ENCODE assay signal across 22 cellular contexts in the genomic region with DNA sequence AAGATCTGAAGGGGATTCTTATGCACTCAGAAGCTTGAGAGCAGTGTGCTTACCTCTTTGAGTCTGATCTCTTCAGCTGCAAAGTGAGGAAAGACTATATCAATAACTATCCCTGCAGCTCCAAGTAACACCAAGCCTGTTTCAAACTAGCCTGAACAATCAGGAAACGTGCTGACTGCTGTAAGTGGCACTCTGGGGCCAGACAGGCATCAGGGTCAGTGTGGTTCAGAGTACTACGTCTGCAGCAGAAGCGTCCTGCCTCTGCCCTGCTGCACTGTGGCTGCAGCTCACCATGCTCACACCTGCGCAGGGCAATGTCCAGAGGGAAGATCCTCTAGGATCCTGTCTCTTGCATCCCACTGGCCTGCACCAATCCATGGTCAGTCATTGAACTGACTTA. TPM values are rescaled to one million over a fixed set of nuclear protein-coding genes. Genes with fewer than 3 reads are reported as not detected.
DNase-seq lines count a peak whose midpoint lies in the region; ATAC-seq, FAIRE-seq and TF ChIP-seq lines count a peak whose summit lies in the region.
"Had no signal": no experiment of that assay in that cellular context is flagged by ENCODE, and none has a peak within 500 bp of the region (broad histone marks: within the 10 kb centered on the region; RNA-seq: fewer than 3 reads in every experiment).

No MANE protein-coding gene starts in this region.

- peaks cover 4% of the 10 kb centered on the region; the same call in 1 of the 2 replicates for H3K9me3 ChIP-seq in Panc1 (ENCODE audit: control insufficient read depth, insufficient read depth, low read depth, low read length)
- no peaks in the 10 kb centered on the region for H3K9me3 ChIP-seq in HepG2 (ENCODE audit: low read length)
- peaks cover 5% of the 10 kb centered on the region for H3K9me3 ChIP-seq in aorta (ENCODE audit: control insufficient read depth, low read length)
- peaks cover 7% of the 10 kb centered on the region for H3K9me3 ChIP-seq in osteoblast (ENCODE audit: low read depth, low read length)

- no peak overlapping the region for H3K9ac ChIP-seq in HepG2 (ENCODE audit: insufficient read depth, low read depth, low read length)

- intact Hi-C loops in Right ventricle myocardium inferior (cut with DNase I): no loop called here
- intact Hi-C loops in cardiac septum (cut with DNase I): no loop called here
- intact Hi-C loops in Panc1 (cut with micrococcal nuclease; ENCODE audit: unreplicated experiment): no loop called here
- intact Hi-C loops in HepG2 (cut with micrococcal nuclease; ENCODE audit: unreplicated experiment): no loop called here
- intact Hi-C loops in aorta (cut with DNase I): no loop called here

- 80% methylated on average over 1 of the region's 4 CpGs for WGBS in HepG2 (ENCODE audit: low lambda C conversion rate)
- 85 to 92% methylated on average over 4 of the region's 4 CpGs for WGBS in aorta, 2 donors

- H3K4me3 ChIP-seq in Panc1 (ENCODE audit: low read depth in 2 of 2, low read length in 2 of 2): no peak overlapping the region
- H3K4me3 ChIP-seq in HepG2 (replicated peaks in 1 of 3; ENCODE audit: insufficient read depth in 1 of 3, low read depth in 2 of 3, low read length in 3 of 3): no peak overlapping the region
- H3K4me3 ChIP-seq in aorta (ENCODE audit: low read length in 2 of 2): no peak overlapping the region
- H3K4me3 ChIP-seq in osteoblast (ENCODE audit: insufficient read depth, low read length): no peak overlapping the region

- H3K27me3 ChIP-seq in Panc1 (ENCODE audit: control insufficient read depth, insufficient read depth, low read length): no peaks in the 10 kb centered on the region
- H3K27me3 ChIP-seq in HepG2 (ENCODE audit: control insufficient read depth in 1 of 2, insufficient read depth in 2 of 2, low read length in 2 of 2): no peaks in the 10 kb centered on the region
- H3K27me3 ChIP-seq in aorta (ENCODE audit: control insufficient read depth in 1 of 2, insufficient read depth in 2 of 2, low read length in 1 of 2): no peaks in the 10 kb centered on the region
- H3K27me3 ChIP-seq in osteoblast (ENCODE audit: insufficient read depth, low read length): no peaks in the 10 kb centered on the region

- no peak for ATAC-seq in Right ventricle myocardium inferior
- ATAC-seq in Panc1: peak; percentile 42; the same call in 1 of the 2 replicates
- peak; percentile 66 for ATAC-seq in HepG2
- ATAC-seq in aorta (ENCODE audit: low FRiP score): peak; percentile 15
- ATAC-seq: CD8-positive, alpha-beta T cell; HCT116 had no signal

- DNase-seq in Right ventricle myocardium inferior (ENCODE audit: missing footprints) (peak; percentile 40), cardiac septum (ENCODE audit: low spot score) (no peak), Panc1 (ENCODE audit: low read depth, low spot score) (no peak), HepG2 (ENCODE audit: low spot score) (no peak), aorta (peak in 1 of 2 donors; percentile 10), inferior parietal cortex (ENCODE audit: extremely low spot score) (no peak), osteoblast (ENCODE audit: insufficient read length, low spot score, missing footprints) (no peak)
- DNase-seq: CD8-positive, alpha-beta T cell; COR-L47; DMS153; DMS79 treated with DMSO at 0.1 percent for 48 hours; EL had no signal

- TF ChIP-seq CTCF in Panc1 (IDR thresholded peaks at IDR 0.05) (no peak), HepG2 (CRISPR knock-in tag; IDR thresholded peaks at IDR 0.05) (no peak), osteoblast (IDR thresholded peaks at IDR 0.05; ENCODE audit: extremely low read depth, low read depth, low read length) (no peak)

- in situ Hi-C loops in Panc1 (cut with HindIII; ENCODE audit: low pct_unique_long_range_greater_than_20kb, low sequenced_read_pairs): no loop called here
- in situ Hi-C loops in HepG2 (cut with HindIII; ENCODE audit: extremely low pct_ligation_motif_present, low pct_unique_long_range_greater_than_20kb): no loop called here

- no peaks in the 10 kb centered on the region for H3K4me1 ChIP-seq in Panc1 (ENCODE audit: control insufficient read depth, insufficient read depth, low read length)
- H3K4me1 ChIP-seq in HepG2 (ENCODE audit: insufficient read depth, low read length): peaks cover 37% of the 10 kb centered on the region
- H3K4me1 ChIP-seq in aorta (ENCODE audit: control insufficient read depth in 1 of 2, insufficient read depth in 2 of 2, low read length in 2 of 2): no peaks in the 10 kb centered on the region
- peaks cover 10% of the 10 kb centered on the region for H3K4me1 ChIP-seq in osteoblast (ENCODE audit: insufficient read depth, low read length)

- POLR2A ChIA-PET in Panc1 (lab: Charles Lee): no interaction called here
- POLR2A ChIA-PET in HepG2 (lab: Yijun Ruan, JAX): no interaction called here

- H3K27ac ChIP-seq in Panc1 (ENCODE audit: low read length) (no peak overlapping the region), HepG2 (ENCODE audit: extremely low read length, insufficient read depth, low read length) (no peak overlapping the region), aorta (ENCODE audit: low read depth in 1 of 2, low read length in 2 of 2) (no peak overlapping the region), osteoblast (ENCODE audit: low read depth, low read length) (no peak overlapping the region)
- H3K27ac ChIP-seq: 22Rv1 had no signal

- no peaks in the 10 kb centered on the region for H3K36me3 ChIP-seq in Panc1 (ENCODE audit: control insufficient read depth, insufficient read depth, low read length)
- no peaks in the 10 kb centered on the region for H3K36me3 ChIP-seq in HepG2 (replicated peaks in 1 of 2; ENCODE audit: control insufficient read depth in 1 of 2, insufficient read depth in 2 of 2, low read length in 2 of 2)
- H3K36me3 ChIP-seq in aorta (ENCODE audit: control insufficient read depth in 1 of 2, insufficient read depth in 2 of 2, low read length in 1 of 2): no peaks in the 10 kb centered on the region
- H3K36me3 ChIP-seq in osteoblast (ENCODE audit: insufficient read depth, low read length): no peaks in the 10 kb centered on the region

- BruUV-seq in Panc1 (replicated peaks; lab: Mats Ljungman, UMichigan): no TSS peak
- BruUV-seq in HepG2 (replicated peaks; lab: Mats Ljungman, UMichigan): no TSS peak

- no peaks in the 10 kb centered on the region for H4K20me1 ChIP-seq in HepG2 (ENCODE audit: insufficient read depth, low read length)
- H4K20me1 ChIP-seq in osteoblast (ENCODE audit: insufficient read depth, low read length): no peaks in the 10 kb centered on the region

- H3K4me2 ChIP-seq in HepG2 (ENCODE audit: low read depth, low read length): no peak overlapping the region
- H3K4me2 ChIP-seq in osteoblast (ENCODE audit: insufficient read depth, low read length): no peak overlapping the region

- H3K79me2 ChIP-seq in HepG2 (ENCODE audit: insufficient read depth, low read length): no peaks in the 10 kb centered on the region
- no peaks in the 10 kb centered on the region for H3K79me2 ChIP-seq in osteoblast (ENCODE audit: insufficient read depth, low read length)

- CTCF ChIA-PET in Panc1 (lab: Charles Lee) (no interaction called here), HepG2 (lab: Yijun Ruan, JAX; ENCODE audit: low intra/inter-chr PET ratio, low total read pairs) (no interaction called here)

- no peak for TF ChIP-seq RAD21 in HepG2 (CRISPR knock-in tag; IDR thresholded peaks at IDR 0.05)

- no peak for TF ChIP-seq POLR2A in HepG2 (IDR thresholded peaks at IDR 0.05; ENCODE audit: insufficient read depth in 1 of 2, low read depth in 2 of 2, low read length in 2 of 2)

- peak; percentile 4 for FAIRE-seq in HepG2 (lab: Jason Lieb, UNC)
- FAIRE-seq: D721Med, G401.6, GM12891, GM19239, H54 had no signal

- H2AFZ ChIP-seq in HepG2 (ENCODE audit: low read length) (no peak overlapping the region), osteoblast (ENCODE audit: low read length) (no peak overlapping the region)

- TF ChIP-seq EP300 in HepG2 (IDR thresholded peaks at IDR 0.05; ENCODE audit: low read depth in 2 of 2, low read length in 2 of 2) (no peak), HepG2 (CRISPR knock-in tag; IDR thresholded peaks at IDR 0.05; ENCODE audit: borderline replicate concordance) (no peak)

TF ChIP-seq in HepG2, 621 proteins besides CTCF, POLR2A, EP300 and RAD21:
- TF ChIP-seq TP53 (CRISPR knock-in tag; conservative IDR thresholded peaks at IDR 0.05) (no peak), ZSCAN31 (CRISPR knock-in tag; IDR thresholded peaks at IDR 0.05; ENCODE audit: low read depth) (no peak)
TF ChIP-seq in HepG2: peak in this region for 0.

RNA-seq across cellular contexts. Expression of a gene that starts 25.5 kb away (rescaled TPM):
- total RNA-seq in Right ventricle myocardium inferior (0.08 TPM), cardiac septum (0.19 TPM), Panc1 (2021; ENCODE audit: unreplicated experiment) (not detected), HepG2 (2016; rRNA removed; fragmentation: Illumina TruSeq; extraction: Trizol) (0.14 and 0.58 TPM in 2 replicates), aorta (not detected), osteoblast (not detected in 2 replicates)
- not detected for polyA plus RNA-seq in Panc1 (2012; ENCODE audit: insufficient read length)
- total RNA-seq in HepG2 (2016; cell fraction: cytosol; rRNA removed; fragmentation: Illumina TruSeq; extraction: Trizol; ENCODE audit: low read depth): 0.10 and 0.18 TPM in 2 replicates
- 0.09 and 0.74 TPM in 2 replicates for total RNA-seq in HepG2 (2016; cell fraction: insoluble cytoplasmic fraction; rRNA removed; fragmentation: Illumina TruSeq; extraction: Trizol)
- total RNA-seq in HepG2 (2016; cell fraction: membrane; rRNA removed; fragmentation: Illumina TruSeq; extraction: Trizol): 0.17 and 0.31 TPM in 2 replicates
- total RNA-seq in HepG2 (2016; cell fraction: nucleus; rRNA removed; fragmentation: Illumina TruSeq; extraction: Trizol): 0.47 and 1.4 TPM in 2 replicates
- polyA plus RNA-seq in HepG2 (2011; rRNA removed) (0.13 and 0.26 TPM in 2 replicates), aorta (not detected)
- polyA plus RNA-seq in HepG2 (2011; cell fraction: cytosol; rRNA removed): 0.11 TPM in 1 of 2 replicates, not detected in the other
- polyA plus RNA-seq in HepG2 (2011; cell fraction: nucleus; rRNA removed): 0.31 and 1.3 TPM in 2 replicates
- 0.04 TPM in 1 of 2 replicates, not detected in the other for polyA plus RNA-seq in HepG2 (2012)
- 0.09 and 0.12 TPM in 2 replicates for polyA plus RNA-seq in HepG2 (2016; cell fraction: cytosol; fragmentation: Illumina TruSeq; extraction: Trizol; ENCODE audit: low read depth)
- 0.21 and 0.39 TPM in 2 replicates for polyA plus RNA-seq in HepG2 (2016; cell fraction: insoluble cytoplasmic fraction; fragmentation: Illumina TruSeq; extraction: Trizol; ENCODE audit: low read depth)
- 0.22 TPM in 2 replicates for polyA plus RNA-seq in HepG2 (2016; cell fraction: membrane; fragmentation: Illumina TruSeq; extraction: Trizol; ENCODE audit: low read depth)
- 1.7 and 3.1 TPM in 2 replicates for polyA plus RNA-seq in HepG2 (2016; cell fraction: nucleus; fragmentation: Illumina TruSeq; extraction: Trizol; ENCODE audit: insufficient read depth, low read depth)
- polyA minus RNA-seq in HepG2 (2011; rRNA and poly(A)+ RNA removed; ENCODE audit: low replicate concordance): 0.16 TPM in 1 of 2 replicates, not detected in the other
- not detected in 2 replicates for polyA minus RNA-seq in HepG2 (2011; cell fraction: cytosol; rRNA and poly(A)+ RNA removed)
- polyA minus RNA-seq in HepG2 (2011; cell fraction: nucleus; rRNA and poly(A)+ RNA removed): 0.12 and 0.39 TPM in 2 replicates
- total RNA-seq: A673; CD8-positive, alpha-beta T cell had no signal
- polyA plus RNA-seq: BJ, CD14-positive monocyte had no signal
